1 cellular context compared by ENCODE assay signal in genomic region chr20:13718161-13718560, GRCh38.
TF ChIP-seq lines count a peak whose summit lies in the region.

No MANE protein-coding gene starts in this region.

TF ChIP-seq in GM12878, 131 proteins besides CTCF, POLR2A, EP300 and RAD21:
- peak; percentile 13 for TF ChIP-seq ZBTB40 (IDR thresholded peaks at IDR 0.05; ENCODE audit: borderline replicate concordance)
- TF ChIP-seq CUX1 (IDR thresholded peaks at IDR 0.05; ENCODE audit: insufficient replicate concordance, low read depth, low read length): no peak
